Comparison of ENCODE assay signal across 8 cellular contexts in genomic region chr14:59254911-59255545, GRCh38.
DNase-seq lines count a peak whose midpoint lies in the region; ATAC-seq and TF ChIP-seq lines count a peak whose summit lies in the region.

No MANE protein-coding gene starts in this region.

- WGBS in esophagus muscularis mucosa, result 20% methylated on average over 5 of the region's 5 CpGs

- H3K4me3 ChIP-seq in MG63, result no peak overlapping the region
- H3K4me3 ChIP-seq in esophagus muscularis mucosa, result peak overlapping the region in 1 of 4 donors; percentile 22
- peak overlapping the region in 2 of 3 donors; percentile 39 to 55 for H3K4me3 ChIP-seq in skeletal muscle tissue (ENCODE audit: low read length in 3 of 3)

- no peaks in the 10 kb centered on the region for H3K36me3 ChIP-seq in MG63
- H3K36me3 ChIP-seq in esophagus muscularis mucosa, result peaks cover 0 to 4% (median 0%) of the 10 kb centered on the region in 4 donors
- H3K36me3 ChIP-seq in skeletal muscle tissue (ENCODE audit: control insufficient read depth in 3 of 3, insufficient read depth in 3 of 3, low read length in 3 of 3), result no peaks in the 10 kb centered on the region

- H3K9ac ChIP-seq in skeletal muscle tissue (ENCODE audit: low read depth in 1 of 3, low read length in 3 of 3), result peak overlapping the region; percentile 5 to 45 (median 15)

- intact Hi-C loops in esophagus muscularis mucosa (cut with DNase I), result loop anchor here (5.0 kb wide), 1 partner anchor 63 kb away; no protein-coding TSS in a partner anchor

- H3K4me1 ChIP-seq in esophagus muscularis mucosa (peaks cover 67 to 97% (median 89%) of the 10 kb centered on the region in 4 donors), skeletal muscle tissue (ENCODE audit: control insufficient read depth in 3 of 3, insufficient read depth in 3 of 3, low read length in 3 of 3) (peaks cover 16 to 26% (median 16%) of the 10 kb centered on the region in 3 donors)

- no peak for TF ChIP-seq CTCF in esophagus muscularis mucosa (IDR thresholded peaks at IDR 0.05)
- no peak for TF ChIP-seq CTCF in GM13976 (IDR thresholded peaks at IDR 0.05; ENCODE audit: borderline replicate concordance, control extremely low read depth, extremely low read depth, insufficient read depth, missing control alignments)

- H3K27ac ChIP-seq in esophagus muscularis mucosa (replicated peaks in 1 of 4), result peak overlapping the region; percentile 86 to 88 (median 86)
- H3K27ac ChIP-seq in skeletal muscle tissue (ENCODE audit: low read depth, low read length), result peak overlapping the region; percentile 77

- TF ChIP-seq EP300 in esophagus muscularis mucosa (IDR thresholded peaks at IDR 0.05), result no peak

- H3K27me3 ChIP-seq in MG63 (no peaks in the 10 kb centered on the region), esophagus muscularis mucosa (no peaks in the 10 kb centered on the region), skeletal muscle tissue (ENCODE audit: control insufficient read depth in 3 of 3, insufficient read depth in 3 of 3, low read length in 3 of 3) (no peaks in the 10 kb centered on the region)

- H3K9me3 ChIP-seq in MG63 (no peaks in the 10 kb centered on the region), esophagus muscularis mucosa (no peaks in the 10 kb centered on the region), skeletal muscle tissue (ENCODE audit: control insufficient read depth in 3 of 3, low read length in 3 of 3) (no peaks in the 10 kb centered on the region)

- peak; percentile 73 for ATAC-seq in GM18907 (IDR thresholded peaks at IDR 0.05; ENCODE audit: unreplicated experiment)

- no peak for TF ChIP-seq POLR2A in esophagus muscularis mucosa (IDR thresholded peaks at IDR 0.05; ENCODE audit: low read depth)

- DNase-seq in MG63 (peak; percentile 9), esophagus muscularis mucosa (ENCODE audit: extremely low spot score) (no peak), HuH-7 (ENCODE audit: low spot score) (no peak), HCEC 1CT (no peak), EL (no peak), GM13976 (ENCODE audit: low spot score) (no peak)

- in situ Hi-C loops in GM13976 (cut with MboI; ENCODE audit: low sequenced_read_pairs, unreplicated experiment), result no loop called here
